In genomic region chr1:111140680-111140967, GRCh38 we compare ENCODE assay signal across 8 cellular contexts. TPM values are rescaled to one million over a fixed set of nuclear protein-coding genes. Genes with fewer than 3 reads are reported as not detected.
DNase-seq lines count a peak whose midpoint lies in the region; ATAC-seq and TF ChIP-seq lines count a peak whose summit lies in the region.

No MANE protein-coding gene starts in this region.

- peaks cover 91% of the 10 kb centered on the region for H3K79me2 ChIP-seq in SU-DHL-6 (ENCODE audit: insufficient read depth, low read length)

- peaks cover 24% of the 10 kb centered on the region for H3K36me3 Mint-ChIP-seq in stimulated activated naive CD8-positive, alpha-beta T cell treated with anti-CD3 and anti-CD28 coated beads, Interleukin-15, Interleukin-2, amounts not matched to agents 100 ng/mL and 50 ng/mL, for 24 hours (ENCODE audit: low read depth)

- no peaks in the 10 kb centered on the region for H3K9me2 ChIP-seq in SU-DHL-6 (replicated peaks; ENCODE audit: insufficient read depth, low read length)

- TF ChIP-seq POLR2A in esophagus muscularis mucosa (IDR thresholded peaks at IDR 0.05; ENCODE audit: low read depth): no peak

- H3K4me3 Mint-ChIP-seq in stimulated activated naive CD8-positive, alpha-beta T cell treated with anti-CD3 and anti-CD28 coated beads, Interleukin-15, Interleukin-2, amounts not matched to agents 100 ng/mL and 50 ng/mL, for 24 hours: peak overlapping the region; percentile 91

- no peak for TF ChIP-seq EP300 in esophagus muscularis mucosa (IDR thresholded peaks at IDR 0.05)

- H3K27ac Mint-ChIP-seq in stimulated activated naive CD8-positive, alpha-beta T cell treated with anti-CD3 and anti-CD28 coated beads, Interleukin-15, Interleukin-2, amounts not matched to agents 100 ng/mL and 50 ng/mL, for 24 hours: peak overlapping the region; percentile 91

- no peaks in the 10 kb centered on the region for H3K9me3 Mint-ChIP-seq in stimulated activated naive CD8-positive, alpha-beta T cell treated with anti-CD3 and anti-CD28 coated beads, Interleukin-15, Interleukin-2, amounts not matched to agents 100 ng/mL and 50 ng/mL, for 24 hours

- WGBS in esophagus muscularis mucosa: 0% methylated on average over 3 of the region's 9 CpGs

- ATAC-seq in stimulated activated naive CD8-positive, alpha-beta T cell treated with anti-CD3 and anti-CD28 coated beads, Interleukin-15, Interleukin-2, amounts not matched to agents 100 U/mL and 50 U/mL, for 24 hours: no peak
- ATAC-seq in GM19455 (IDR thresholded peaks at IDR 0.05; ENCODE audit: unreplicated experiment): no peak

- H3K4me1 Mint-ChIP-seq in stimulated activated naive CD8-positive, alpha-beta T cell treated with anti-CD3 and anti-CD28 coated beads, Interleukin-15, Interleukin-2, amounts not matched to agents 100 ng/mL and 50 ng/mL, for 24 hours (ENCODE audit: low read depth): peaks cover 60% of the 10 kb centered on the region

- DNase-seq in stimulated activated naive CD8-positive, alpha-beta T cell treated with anti-CD3 and anti-CD28 coated beads, Interleukin-15, Interleukin-2, amounts not matched to agents 100 U/mL and 50 U/mL, for 24 hours: no peak
- DNase-seq in esophagus muscularis mucosa (ENCODE audit: extremely low spot score) (no peak), KBM-7 (no peak), anterior cingulate cortex (lab: John Stamatoyannopoulos, UW) (no peak)

- peak overlapping the region; percentile 96 for H3K9ac ChIP-seq in SU-DHL-6 (ENCODE audit: low read length)

- H4K20me1 ChIP-seq in SU-DHL-6 (ENCODE audit: low read depth, low read length): no peaks in the 10 kb centered on the region

- H3K36me3 ChIP-seq in SU-DHL-6 (ENCODE audit: low read length) (peaks cover 18% of the 10 kb centered on the region), esophagus muscularis mucosa (peaks cover 0 to 14% (median 6%) of the 10 kb centered on the region in 4 donors), neuron (ENCODE audit: insufficient read depth, low read length) (peaks cover 12% of the 10 kb centered on the region)

- peaks cover 28 to 39% (median 34%) of the 10 kb centered on the region in 4 donors for H3K4me1 ChIP-seq in esophagus muscularis mucosa
- peaks cover 30% of the 10 kb centered on the region for H3K4me1 ChIP-seq in neuron (ENCODE audit: insufficient read depth, low read length)

- H3F3A ChIP-seq in SU-DHL-6 (ENCODE audit: insufficient read depth): peaks cover 7% of the 10 kb centered on the region; the same call in 1 of the 2 replicates

- no peak for TF ChIP-seq CTCF in SU-DHL-6 (IDR thresholded peaks at IDR 0.05; ENCODE audit: insufficient read depth, low read length, poor library complexity, severe bottlenecking)
- TF ChIP-seq CTCF in esophagus muscularis mucosa (IDR thresholded peaks at IDR 0.05): no peak

- no peaks in the 10 kb centered on the region for H3K9me3 ChIP-seq in SU-DHL-6 (ENCODE audit: insufficient read depth, low read length)
- H3K9me3 ChIP-seq in esophagus muscularis mucosa: no peaks in the 10 kb centered on the region
- H3K9me3 ChIP-seq in neuron (ENCODE audit: low read length): no peaks in the 10 kb centered on the region

- in situ Hi-C loops in KBM-7 (cut with MboI; ENCODE audit: low pct_unique_long_range_greater_than_20kb, low sequenced_read_pairs): no loop called here

- peak overlapping the region; percentile 91 for H3K4me3 ChIP-seq in SU-DHL-6 (ENCODE audit: insufficient read depth, low read length, poor library complexity, severe bottlenecking)
- H3K4me3 ChIP-seq in esophagus muscularis mucosa: peak overlapping the region; percentile 58 to 96 (median 85)
- H3K4me3 ChIP-seq in neuron (ENCODE audit: low read length): peak overlapping the region; percentile 97

- H3K27me3 ChIP-seq in SU-DHL-6 (ENCODE audit: low read length) (no peaks in the 10 kb centered on the region), esophagus muscularis mucosa (no peaks in the 10 kb centered on the region), neuron (ENCODE audit: insufficient read depth, low read length) (no peaks in the 10 kb centered on the region)

- intact Hi-C loops in esophagus muscularis mucosa (cut with DNase I): no loop called here

- H3K4me2 ChIP-seq in SU-DHL-6 (ENCODE audit: low read depth, low read length, poor library complexity, severe bottlenecking): peak overlapping the region; percentile 99

- H3K27ac ChIP-seq in SU-DHL-6 (ENCODE audit: low read depth, low read length) (peak overlapping the region; percentile 88), esophagus muscularis mucosa (replicated peaks in 1 of 4) (peak overlapping the region; percentile 92 to 96 (median 93))

- H2AFZ ChIP-seq in SU-DHL-6 (ENCODE audit: low read depth, low read length, severe bottlenecking): peak overlapping the region; percentile 9
- peak overlapping the region; percentile 98 for H2AFZ ChIP-seq in neuron (ENCODE audit: low read depth, low read length)

- H3K27me3 Mint-ChIP-seq in stimulated activated naive CD8-positive, alpha-beta T cell treated with anti-CD3 and anti-CD28 coated beads, Interleukin-15, Interleukin-2, amounts not matched to agents 100 ng/mL and 50 ng/mL, for 24 hours: no peaks in the 10 kb centered on the region

RNA-seq across cellular contexts. Expression of gene CEPT1, which starts 0.6 kb away (rescaled TPM):
- total RNA-seq in esophagus muscularis mucosa: 10 to 100 TPM; 20.2 to 27.0 (median 23.7) TPM

RNA-seq across cellular contexts. Expression of gene DRAM2, which starts 0.7 kb away (rescaled TPM):
- total RNA-seq in esophagus muscularis mucosa: 10 to 100 TPM; 28.7 to 31.6 (median 30.0) TPM

RNA-seq across cellular contexts. Expression of gene DENND2D, which starts 59.8 kb away (rescaled TPM):
- total RNA-seq in esophagus muscularis mucosa: 10 to 100 TPM in 1 of 4 donors, 1 to 10 TPM in 3; 4.0 to 13.8 (median 5.2) TPM
